In genomic region chr11:34345012-34345804, GRCh38 we compare ENCODE assay signal across 9 cellular contexts. TPM values are rescaled to one million over a fixed set of nuclear protein-coding genes. Genes with fewer than 3 reads are reported as not detected.
DNase-seq lines count a peak whose midpoint lies in the region; ATAC-seq and TF ChIP-seq lines count a peak whose summit lies in the region.
"Had no signal": no experiment of that assay in that cellular context is flagged by ENCODE, and none has a peak within 500 bp of the region (broad histone marks: within the 10 kb centered on the region; RNA-seq: fewer than 3 reads in every experiment).

No MANE protein-coding gene starts in this region.

- ATAC-seq in WTC11 (no peak), GM19452 (IDR thresholded peaks at IDR 0.05; ENCODE audit: unreplicated experiment) (no peak)
- ATAC-seq in stimulated activated memory B cell treated with anti-CD40 and anti-IgM and Interleukin-4, amounts not matched to agents 10 μg/mL and 1 μg/mL and 100 μg/mL, for 72 hours, result no peak

- no peak overlapping the region for H3K4me3 Mint-ChIP-seq in WTC11
- no peak overlapping the region for H3K4me3 Mint-ChIP-seq in stimulated activated memory B cell treated with anti-CD40 and anti-IgM and Interleukin-4, amounts not matched to agents 10 μg/mL and 1 μg/mL and 100 μg/mL, for 72 hours
- H3K4me3 Mint-ChIP-seq: T-helper 1 cell treated with Interleukin-12 subunit alpha and Interleukin-12 subunit beta and Interleukin-4 antibody, amounts not matched to agents 30 μg/mL and 1 μg/mL, for 36 hours had no signal

- H3K9ac ChIP-seq in liver (ENCODE audit: low read depth in 1 of 2, low read length in 2 of 2), result no peak overlapping the region

- H3K36me3 ChIP-seq in liver (ENCODE audit: control insufficient read depth in 4 of 4, insufficient read depth in 3 of 4, low read depth in 1 of 4, low read length in 3 of 4), result no peaks in the 10 kb centered on the region

- no peaks in the 10 kb centered on the region for H3K9me3 ChIP-seq in liver (ENCODE audit: control insufficient read depth in 4 of 4, low read length in 3 of 4)

- H3K36me3 Mint-ChIP-seq in WTC11, result no peaks in the 10 kb centered on the region
- H3K36me3 Mint-ChIP-seq in stimulated activated memory B cell treated with anti-CD40 and anti-IgM and Interleukin-4, amounts not matched to agents 10 μg/mL and 1 μg/mL and 100 μg/mL, for 72 hours, result peaks cover 14% of the 10 kb centered on the region

- H3K4me3 ChIP-seq in HL-60 (replicated peaks; ENCODE audit: insufficient read depth, low read length), result no peak overlapping the region
- H3K4me3 ChIP-seq in liver (ENCODE audit: low read depth in 1 of 3, low read length in 3 of 3), result no peak overlapping the region

- H3K9me3 Mint-ChIP-seq in WTC11, result no peaks in the 10 kb centered on the region
- H3K9me3 Mint-ChIP-seq in stimulated activated memory B cell treated with anti-CD40 and anti-IgM and Interleukin-4, amounts not matched to agents 10 μg/mL and 1 μg/mL and 100 μg/mL, for 72 hours, result no peaks in the 10 kb centered on the region
- H3K9me3 Mint-ChIP-seq: T-helper 1 cell treated with Interleukin-12 subunit alpha and Interleukin-12 subunit beta and Interleukin-4 antibody, amounts not matched to agents 30 μg/mL and 1 μg/mL, for 36 hours had no signal

- TF ChIP-seq CTCF in HL-60 (IDR thresholded peaks at IDR 0.05; ENCODE audit: insufficient read depth, low read length) (no peak), WTC11 (IDR thresholded peaks at IDR 0.05) (no peak), liver (IDR thresholded peaks at IDR 0.05; ENCODE audit: low read depth, low read length, missing input control) (no peak)

- CTCF ChIA-PET in WTC11 (lab: Charles Lee), result interaction anchor here (1.0 to 7.9 kb wide), 3 partner anchors 11 to 171 kb away, joined by 3 to 46 read pairs (median 6); partner anchors contain the start of gene ABTB2

- POLR2A ChIA-PET in WTC11 (lab: Charles Lee), result interaction anchor here (0.5 kb wide), 1 partner anchor 119 kb away, joined by 8 read pairs; no protein-coding TSS in a partner anchor

- H3K27me3 Mint-ChIP-seq in WTC11 (ENCODE audit: low read depth), result no peaks in the 10 kb centered on the region
- H3K27me3 Mint-ChIP-seq in stimulated activated memory B cell treated with anti-CD40 and anti-IgM and Interleukin-4, amounts not matched to agents 10 μg/mL and 1 μg/mL and 100 μg/mL, for 72 hours, result no peaks in the 10 kb centered on the region

- peak overlapping the region; percentile 29; the same call in 1 of the 2 replicates for H3K27ac Mint-ChIP-seq in WTC11
- no peak overlapping the region for H3K27ac Mint-ChIP-seq in stimulated activated memory B cell treated with anti-CD40 and anti-IgM and Interleukin-4, amounts not matched to agents 10 μg/mL and 1 μg/mL and 100 μg/mL, for 72 hours
- H3K27ac Mint-ChIP-seq: T-helper 1 cell treated with Interleukin-12 subunit alpha and Interleukin-12 subunit beta and Interleukin-4 antibody, amounts not matched to agents 30 μg/mL and 1 μg/mL, for 36 hours had no signal

- peaks cover 28 to 78% (median 45%) of the 10 kb centered on the region in 4 donors for H3K4me1 ChIP-seq in liver (ENCODE audit: control insufficient read depth in 4 of 4, insufficient read depth in 4 of 4, low read length in 3 of 4)

- 61% methylated on average over 9 of the region's 9 CpGs for WGBS in liver

- H3K27ac ChIP-seq in HL-60 (replicated peaks) (no peak overlapping the region), liver (ENCODE audit: low read depth in 1 of 2, low read length in 2 of 2) (peak overlapping the region; percentile 57 to 89)

- TF ChIP-seq RAD21 in liver (IDR thresholded peaks at IDR 0.05), result peak; percentile 42 to 46

- peaks cover 21% of the 10 kb centered on the region for H3K4me1 Mint-ChIP-seq in WTC11
- H3K4me1 Mint-ChIP-seq in stimulated activated memory B cell treated with anti-CD40 and anti-IgM and Interleukin-4, amounts not matched to agents 10 μg/mL and 1 μg/mL and 100 μg/mL, for 72 hours, result peaks cover 6% of the 10 kb centered on the region

- DNase-seq in COLO668 (lab: John Stamatoyannopoulos, UW; ENCODE audit: unreplicated experiment) (peak; percentile 88), HL-60 (ENCODE audit: low read depth in 1 of 2, low spot score in 1 of 2) (peak; percentile 22 to 36), WTC11 (ENCODE audit: low spot score) (no peak), NCI-H526 (lab: John Stamatoyannopoulos, UW) (no peak), NCI-H1694 (lab: John Stamatoyannopoulos, UW) (no peak)

- H3K27me3 ChIP-seq in HL-60 (ENCODE audit: insufficient read depth, poor library complexity, severe bottlenecking), result no peaks in the 10 kb centered on the region
- no peaks in the 10 kb centered on the region for H3K27me3 ChIP-seq in liver (ENCODE audit: control insufficient read depth in 4 of 4, insufficient read depth in 4 of 4, low read length in 3 of 4)

TF ChIP-seq in WTC11, 78 proteins besides CTCF, POLR2A, EP300 and RAD21 (continues in another document):
- TF ChIP-seq MAX (CRISPR knock-in tag; IDR thresholded peaks at IDR 0.05) (no peak), ZNF281 (CRISPR knock-in tag; IDR thresholded peaks at IDR 0.05) (no peak), ZNF396 (CRISPR knock-in tag; IDR thresholded peaks at IDR 0.05; ENCODE audit: borderline replicate concordance) (no peak), KAT7 (CRISPR knock-in tag; IDR thresholded peaks at IDR 0.05; ENCODE audit: borderline replicate concordance) (no peak)

TF ChIP-seq in liver, 16 proteins besides CTCF, POLR2A, EP300 and RAD21:
- TF ChIP-seq YY1 (IDR thresholded peaks at IDR 0.05) (peak; percentile 41), JUND (IDR thresholded peaks at IDR 0.05) (peak in 1 of 2 donors; percentile 72), NR2F2 (IDR thresholded peaks at IDR 0.05) (no peak), SP1 (IDR thresholded peaks at IDR 0.05) (peak; percentile 51), FOXA1 (IDR thresholded peaks at IDR 0.05) (peak; percentile 19), GABPA (IDR thresholded peaks at IDR 0.05 in 1 of 2, conservative IDR thresholded peaks at IDR 0.05 in 1 of 2) (peak in 1 of 2 donors; percentile 25), EGR1 (IDR thresholded peaks at IDR 0.05; ENCODE audit: low read depth in 2 of 2) (peak in 1 of 2 donors; percentile 27), HNF4A (conservative IDR thresholded peaks at IDR 0.05) (peak; percentile 66 to 80), RXRA (IDR thresholded peaks at IDR 0.05) (peak; percentile 71 to 89), HNF4G (IDR thresholded peaks at IDR 0.05) (no peak), ATF3 (IDR thresholded peaks at IDR 0.05) (peak; percentile 94), MAX (IDR thresholded peaks at IDR 0.05) (no peak), TAF1 (conservative IDR thresholded peaks at IDR 0.05) (no peak), FOXA2 (IDR thresholded peaks at IDR 0.05) (peak; percentile 32), REST (IDR thresholded peaks at IDR 0.05) (peak; percentile 25), ZBTB33 (IDR thresholded peaks at IDR 0.05) (no peak)

RNA-seq across cellular contexts. Expression of gene ABTB2, which starts 12.6 kb away (rescaled TPM):
- total RNA-seq in WTC11 (2021) (7.9 to 12.8 TPM (median 8.4 TPM) in 3 replicates), liver (1 to 10 TPM; 5.1 to 8.9 TPM)
- polyA plus RNA-seq in liver, result 1 to 10 TPM; 2.4 to 7.1 TPM

Comparison
In these comparisons a context has a peak if more than half of its experiments do, and no peak if none do; other contexts are left out.
1. DNase-seq: peak in COLO668 (single experiment) and HL-60 (2 of 2); none in WTC11 (single experiment), NCI-H526 (0 of 2) and NCI-H1694 (single experiment).